ENCODE assay signal across 10 cellular contexts in the genomic region with DNA sequence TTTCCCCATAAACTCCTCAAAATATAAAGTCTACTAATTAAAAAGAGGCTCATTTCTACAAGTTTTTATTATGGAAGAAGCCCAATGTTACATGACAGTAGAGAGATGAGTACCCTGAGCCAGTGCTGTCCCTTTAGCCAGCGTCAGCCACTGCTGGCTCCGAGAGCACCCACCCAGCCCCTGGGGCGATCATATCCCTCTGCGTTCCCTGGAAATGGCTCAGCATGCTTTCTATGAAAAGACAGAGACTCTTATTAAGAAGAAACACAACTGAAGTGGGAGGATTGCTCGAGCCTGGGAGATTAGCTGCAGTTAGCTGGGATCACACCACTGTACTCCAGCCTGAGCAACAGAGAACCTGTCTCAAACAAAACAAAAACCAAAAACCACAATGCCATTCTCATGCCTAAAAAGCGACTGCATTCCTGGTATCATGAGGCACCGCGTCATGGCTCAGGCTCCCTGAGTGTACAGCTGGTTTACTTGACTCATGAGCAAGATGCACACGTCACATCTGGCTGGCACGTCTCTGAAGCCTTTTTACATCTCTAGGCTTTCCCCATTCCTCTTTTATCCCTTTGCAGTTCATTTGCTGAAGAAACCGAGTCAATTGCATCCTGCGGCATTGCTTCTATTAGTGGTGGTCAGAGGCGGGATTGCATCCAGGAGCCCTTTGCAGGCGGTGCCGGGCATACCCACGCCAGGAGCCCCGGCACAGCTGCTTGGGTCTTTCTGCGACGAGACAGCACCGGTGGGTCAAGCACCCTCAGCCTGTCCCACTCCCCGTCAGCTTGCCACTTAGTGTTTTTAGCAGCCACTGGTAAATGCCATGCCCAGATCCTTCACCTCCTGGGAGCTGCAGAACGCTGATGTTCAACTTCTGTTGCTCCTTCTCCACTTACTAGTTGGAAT.
DNase-seq lines count a peak whose midpoint lies in the region; ATAC-seq and TF ChIP-seq lines count a peak whose summit lies in the region.
"Had no signal": no experiment of that assay in that cellular context is flagged by ENCODE, and none has a peak within 500 bp of the region (broad histone marks: within the 10 kb centered on the region; RNA-seq: fewer than 3 reads in every experiment).

No MANE protein-coding gene starts in this region.

- H3K9me3 ChIP-seq in PC-3 (ENCODE audit: low read length): peaks cover 3% of the 10 kb centered on the region; the same call in 1 of the 2 replicates
- peaks cover 5% of the 10 kb centered on the region for H3K9me3 ChIP-seq in endodermal cell (ENCODE audit: control insufficient read depth, low read length)
- H3K9me3 ChIP-seq in psoas muscle: no peaks in the 10 kb centered on the region

- no peak overlapping the region for H3K4me3 Mint-ChIP-seq in endodermal cell

- peaks cover under 1% of the 10 kb centered on the region for H3K9me3 Mint-ChIP-seq in endodermal cell

- H3K36me3 Mint-ChIP-seq in endodermal cell (ENCODE audit: low read depth): no peaks in the 10 kb centered on the region

- H4K20me1 ChIP-seq in PC-3 (ENCODE audit: low read length): no peaks in the 10 kb centered on the region

- no peak for TF ChIP-seq CTCF in PC-3 (conservative IDR thresholded peaks at IDR 0.05; ENCODE audit: low read depth, low read length)
- TF ChIP-seq CTCF in endodermal cell (conservative IDR thresholded peaks at IDR 0.05): peak; percentile 45
- no peak for TF ChIP-seq CTCF in psoas muscle (IDR thresholded peaks at IDR 0.05)
- TF ChIP-seq CTCF in GM13977 (IDR thresholded peaks at IDR 0.05; ENCODE audit: extremely low read depth, insufficient read depth, missing control alignments): no peak

- H3K4me1 ChIP-seq in PC-3 (ENCODE audit: insufficient read depth, low read length) (no peaks in the 10 kb centered on the region), endodermal cell (ENCODE audit: control insufficient read depth, insufficient read depth, low read length) (no peaks in the 10 kb centered on the region), psoas muscle (no peaks in the 10 kb centered on the region)

- BruUV-seq in PC-3 (replicated peaks; lab: Mats Ljungman, UMichigan): no TSS peak

- H3K79me2 ChIP-seq in PC-3 (ENCODE audit: low read length): no peaks in the 10 kb centered on the region

- H3K9ac ChIP-seq in PC-3 (ENCODE audit: low read length): no peak overlapping the region
- no peak overlapping the region for H3K9ac ChIP-seq in endodermal cell (ENCODE audit: extremely low read depth, low read length, poor library complexity, severe bottlenecking)

- CTCF ChIA-PET in PC-3 (lab: Charles Lee): no interaction called here

- H2AFZ ChIP-seq in PC-3 (ENCODE audit: low read length): no peak overlapping the region

- intact Hi-C loops in PC-3 (cut with micrococcal nuclease): no loop called here
- intact Hi-C loops in psoas muscle (cut with DNase I): no loop called here

- H3K27me3 Mint-ChIP-seq in endodermal cell (ENCODE audit: insufficient read depth): no peaks in the 10 kb centered on the region

- no peaks in the 10 kb centered on the region for H3K4me1 Mint-ChIP-seq in endodermal cell

- in situ Hi-C loops in GM13977 (cut with MboI; ENCODE audit: low pct_unique_long_range_greater_than_20kb, low sequenced_read_pairs, unreplicated experiment): no loop called here

- H3K4me3 ChIP-seq in PC-3 (ENCODE audit: low read length): no peak overlapping the region
- H3K4me3 ChIP-seq in endodermal cell (ENCODE audit: low read length): no peak overlapping the region
- no peak overlapping the region for H3K4me3 ChIP-seq in psoas muscle

- POLR2A ChIA-PET in PC-3 (lab: Charles Lee; ENCODE audit: unreplicated experiment): no interaction called here

- H3K4me2 ChIP-seq in PC-3 (ENCODE audit: low read length): no peak overlapping the region

- no peak overlapping the region for H3K27ac Mint-ChIP-seq in endodermal cell

- H3F3A ChIP-seq in PC-3 (ENCODE audit: low read length, unreplicated experiment): no peaks in the 10 kb centered on the region

- H3K9me2 ChIP-seq in PC-3 (replicated peaks; ENCODE audit: low read length): no peaks in the 10 kb centered on the region

- WGBS in endodermal cell (ENCODE audit: insufficient coverage in 1 of 2, insufficient read length in 1 of 2), 2 experiments: 89 to 90% methylated on average over 14 to 22 of the region's 22 CpGs
- WGBS in psoas muscle, 3 donors: 37 to 51% (median 46%) methylated on average over 22 of the region's 22 CpGs

- no peak overlapping the region for H3K27ac ChIP-seq in PC-3 (ENCODE audit: low read length)
- no peak overlapping the region for H3K27ac ChIP-seq in endodermal cell (ENCODE audit: low read depth, low read length)
- no peak overlapping the region for H3K27ac ChIP-seq in psoas muscle

- ATAC-seq in PC-3 (peak; percentile 37), psoas muscle (no peak)

- DNase-seq in GM04504 (ENCODE audit: low read depth) (peak; percentile 27), PC-3 (peak; percentile 56), endodermal cell (no peak), psoas muscle (peak; percentile 3 to 12), ureter (ENCODE audit: low spot score) (no peak), NOMO-1 treated with dmso at 0.1 percent for 144 hours (lab: John Stamatoyannopoulos, UW; ENCODE audit: unreplicated experiment) (no peak), GM13977 (ENCODE audit: low spot score) (no peak), NK-92 (lab: John Stamatoyannopoulos, UW; ENCODE audit: unreplicated experiment) (no peak)
- DNase-seq: DMS153, Karpas-422 had no signal

- H3K36me3 ChIP-seq in PC-3 (ENCODE audit: low read depth, low read length) (no peaks in the 10 kb centered on the region), endodermal cell (ENCODE audit: control insufficient read depth, insufficient read depth, low read length) (no peaks in the 10 kb centered on the region), psoas muscle (ENCODE audit: insufficient read depth in 1 of 2, low read depth in 1 of 2) (no peaks in the 10 kb centered on the region)

- H3K27me3 ChIP-seq in PC-3 (ENCODE audit: low read length) (no peaks in the 10 kb centered on the region), endodermal cell (ENCODE audit: control insufficient read depth, insufficient read depth, low read length, poor library complexity, severe bottlenecking) (no peaks in the 10 kb centered on the region), psoas muscle (ENCODE audit: insufficient read depth in 3 of 3, low read length in 2 of 3) (peaks cover 0 to 28% (median 3%) of the 10 kb centered on the region in 3 donors)

Comparison
In these comparisons a context has a peak if more than half of its experiments do, and no peak if none do; other contexts are left out.
1. DNase-seq: peak in GM04504 (single experiment), PC-3 (single experiment) and psoas muscle (2 of 2); none in endodermal cell (single experiment), ureter (single experiment), NOMO-1 treated with dmso at 0.1 percent for 144 hours (single experiment), GM13977 (single experiment) and NK-92 (single experiment).